Comparison of ENCODE assay signal across 9 cellular contexts in the genomic region with DNA sequence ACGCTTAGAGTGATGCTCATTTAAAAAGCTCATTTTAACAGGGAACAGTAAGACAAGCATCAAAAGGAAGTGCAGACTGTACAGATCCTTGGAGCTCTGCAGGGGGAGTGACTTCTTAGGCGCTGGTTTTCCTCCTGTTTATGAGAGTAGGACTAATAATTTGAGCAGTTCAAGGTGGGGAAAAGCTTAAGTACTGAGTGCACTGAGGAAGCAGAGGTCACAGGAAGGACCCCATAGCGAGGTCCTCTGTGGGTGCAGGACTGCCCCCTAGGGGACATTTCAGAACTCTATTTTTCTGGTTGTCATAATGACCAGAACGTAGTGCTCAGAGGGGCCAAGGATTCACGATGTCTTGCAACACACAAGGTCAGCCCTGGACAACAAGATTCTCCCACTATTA.
DNase-seq lines count a peak whose midpoint lies in the region; ATAC-seq and TF ChIP-seq lines count a peak whose summit lies in the region.
"Had no signal": no experiment of that assay in that cellular context is flagged by ENCODE, and none has a peak within 500 bp of the region (broad histone marks: within the 10 kb centered on the region; RNA-seq: fewer than 3 reads in every experiment).

No MANE protein-coding gene starts in this region.

- TF ChIP-seq CTCF in RWPE1 (conservative IDR thresholded peaks at IDR 0.05; ENCODE audit: low read depth): peak; percentile 25; the same call in 1 of the 2 replicates
- peak; percentile 53 for TF ChIP-seq CTCF in fibroblast of mammary gland (conservative IDR thresholded peaks at IDR 0.05; ENCODE audit: control insufficient read depth, insufficient read depth, low read depth, low read length)
- peak; percentile 65 for TF ChIP-seq CTCF in osteocyte (IDR thresholded peaks at IDR 0.05)

- H3K27ac ChIP-seq in RWPE1: no peak overlapping the region
- H3K27ac ChIP-seq: BLaER1 had no signal

- no peaks in the 10 kb centered on the region for H3K9me3 Mint-ChIP-seq in osteocyte (ENCODE audit: unreplicated experiment)

- peaks cover 33% of the 10 kb centered on the region for H3K4me1 Mint-ChIP-seq in osteocyte (ENCODE audit: unreplicated experiment)

- no peaks in the 10 kb centered on the region for H3K36me3 Mint-ChIP-seq in osteocyte (ENCODE audit: unreplicated experiment)

- DNase-seq in DMS53 (lab: John Stamatoyannopoulos, UW) (peak; percentile 60), DMS53 treated with DMSO at 0.1 percent for 48 hours (lab: John Stamatoyannopoulos, UW; ENCODE audit: unreplicated experiment) (no peak), HCEC 1CT (peak; percentile 44), RWPE1 (ENCODE audit: low spot score) (no peak), fibroblast of mammary gland (ENCODE audit: low read depth) (peak; percentile 42), osteocyte (ENCODE audit: extremely low spot score, unreplicated experiment) (no peak), NCI-H2107 treated with DMSO at 0.1 percent for 48 hours (lab: John Stamatoyannopoulos, UW; ENCODE audit: unreplicated experiment) (no peak)

- CTCF ChIA-PET in RWPE1 (lab: Yijun Ruan, JAX): interaction anchor here (0.5 to 1.0 kb wide), 5 partner anchors 8 to 90 kb away, joined by 3 to 4 read pairs (median 4); no protein-coding TSS in a partner anchor

- H3K27ac Mint-ChIP-seq in osteocyte (ENCODE audit: unreplicated experiment): no peak overlapping the region

- H3K27me3 Mint-ChIP-seq in osteocyte (ENCODE audit: unreplicated experiment): no peaks in the 10 kb centered on the region

- POLR2A ChIA-PET in RWPE1 (lab: Yijun Ruan, JAX; ENCODE audit: low non-redundant PET): no interaction called here

- ATAC-seq in GM21528 (IDR thresholded peaks at IDR 0.05; ENCODE audit: low FRiP score, unreplicated experiment): no peak

- no peak overlapping the region for H3K4me3 ChIP-seq in fibroblast of mammary gland (ENCODE audit: control insufficient read depth, low read depth, low read length)
- H3K4me3 ChIP-seq: BLaER1 had no signal

- H3K4me3 Mint-ChIP-seq in osteocyte (ENCODE audit: unreplicated experiment): no peak overlapping the region

Comparison
In these comparisons a context has a peak if more than half of its experiments do, and no peak if none do; other contexts are left out.
1. DNase-seq: peak in DMS53 (single experiment), HCEC 1CT (single experiment) and fibroblast of mammary gland (single experiment); none in DMS53 treated with DMSO at 0.1 percent for 48 hours (single experiment), RWPE1 (single experiment), osteocyte (single experiment) and NCI-H2107 treated with DMSO at 0.1 percent for 48 hours (single experiment).
2. Peak in every context shown above with its lines, with median percentiles within 50 percentile points of each other: CTCF ChIP-seq.